In genomic region chr4:184400891-184401290, GRCh38 we compare ENCODE assay signal across 1 cellular context.
TF ChIP-seq lines count a peak whose summit lies in the region.

No MANE protein-coding gene starts in this region.

TF ChIP-seq in WTC11, 78 proteins besides CTCF, POLR2A, EP300 and RAD21 (continued from another document):
- TF ChIP-seq JAZF1 (CRISPR knock-in tag; IDR thresholded peaks at IDR 0.05) (no peak), ZBTB21 (CRISPR knock-in tag; IDR thresholded peaks at IDR 0.05; ENCODE audit: borderline replicate concordance) (no peak), TEAD1 (CRISPR knock-in tag; IDR thresholded peaks at IDR 0.05) (no peak), ZNF671 (CRISPR knock-in tag; IDR thresholded peaks at IDR 0.05) (no peak)
